Comparison of ENCODE assay signal across 9 cellular contexts in the genomic region with DNA sequence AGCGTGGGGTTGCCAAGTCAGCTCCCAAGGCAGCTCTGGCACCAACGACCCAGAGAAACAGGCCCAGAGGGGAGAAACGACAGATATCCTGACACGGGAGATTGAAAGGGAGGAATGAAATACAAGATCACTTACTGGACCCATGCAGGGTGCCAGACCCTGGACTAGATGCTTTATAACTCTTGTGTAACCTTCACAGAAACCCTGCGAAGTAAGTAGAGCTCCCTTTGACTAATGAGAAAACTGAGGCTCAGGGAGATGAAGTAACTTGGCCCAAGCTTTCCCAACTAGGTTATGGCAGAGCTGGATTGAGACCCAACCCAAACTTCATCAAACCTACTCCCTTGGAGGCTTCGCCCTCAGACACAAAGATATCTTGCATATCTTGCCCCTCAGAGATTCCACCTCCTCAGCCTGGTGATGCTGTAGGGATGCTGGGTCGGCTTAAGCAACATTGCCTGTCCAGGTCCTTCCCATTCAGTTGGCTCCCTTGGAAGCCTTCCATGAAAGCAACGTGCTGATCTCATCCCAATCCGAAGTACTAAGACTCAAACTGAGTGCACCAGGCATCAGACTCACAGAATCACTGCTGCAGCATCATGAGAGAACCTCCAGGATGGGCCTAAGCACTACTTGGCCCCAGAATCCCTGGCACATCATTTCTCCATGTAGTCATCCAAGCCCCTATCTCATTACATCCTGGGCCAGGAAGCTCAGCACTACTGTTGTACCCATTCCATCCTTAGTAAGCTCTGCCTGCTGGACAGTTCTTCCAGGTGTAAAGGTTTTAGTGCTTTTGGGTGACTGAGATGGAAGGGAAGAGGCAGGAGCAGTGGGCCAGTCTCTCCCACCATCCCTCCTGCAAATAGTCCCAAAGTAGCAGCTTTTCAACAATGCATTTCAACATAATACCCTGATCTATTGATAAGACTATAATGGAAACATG. TPM values are rescaled to one million over a fixed set of nuclear protein-coding genes. Genes with fewer than 3 reads are reported as not detected.
A peak's percentile ranks its signal among the peaks of the same experiment; 100 is the strongest.
DNase-seq lines count a peak whose midpoint lies in the region; ATAC-seq and TF ChIP-seq lines count a peak whose summit lies in the region.
"Had no signal": no experiment of that assay in that cellular context is flagged by ENCODE, and none has a peak within 500 bp of the region (broad histone marks: within the 10 kb centered on the region; RNA-seq: fewer than 3 reads in every experiment).

No MANE protein-coding gene starts in this region.

- DNase-seq in heart left ventricle (no peak), Right ventricle myocardium superior (no peak), body of pancreas (no peak), mesendoderm (peak; percentile 27), aorta (peak in 1 of 2 donors; percentile 12)

- no peak for TF ChIP-seq CTCF in heart left ventricle (IDR thresholded peaks at IDR 0.05)
- no peak for TF ChIP-seq CTCF in body of pancreas (IDR thresholded peaks at IDR 0.05)

- no peak overlapping the region for H3K27ac ChIP-seq in heart left ventricle
- peak overlapping the region in 3 of 4 donors; percentile 62 to 80 (median 63) for H3K27ac ChIP-seq in body of pancreas
- H3K27ac ChIP-seq in mesendoderm (ENCODE audit: low read depth, low read length), result no peak overlapping the region
- H3K27ac ChIP-seq in aorta (ENCODE audit: low read depth in 1 of 2, low read length in 2 of 2), result no peak overlapping the region

- no peak overlapping the region for H2BK15ac ChIP-seq in mesendoderm (replicated peaks; ENCODE audit: low read depth)

- H3K79me2 ChIP-seq in mesendoderm (ENCODE audit: control insufficient read depth, insufficient read depth, low read length), result peaks cover 1% of the 10 kb centered on the region

- peak overlapping the region; percentile 2 for H4K5ac ChIP-seq in mesendoderm (ENCODE audit: low read length)

- peaks cover 2% of the 10 kb centered on the region for H3K79me1 ChIP-seq in mesendoderm (ENCODE audit: low read length)

- peak overlapping the region; percentile 33 for H3K18ac ChIP-seq in mesendoderm (ENCODE audit: low read length)

- H3K56ac ChIP-seq in mesendoderm (ENCODE audit: low read length), result peak overlapping the region; percentile 84

- H3K4ac ChIP-seq in mesendoderm (ENCODE audit: low read depth, low read length), result no peak overlapping the region

- no peak overlapping the region for H2BK120ac ChIP-seq in mesendoderm (ENCODE audit: low read depth, low read length)

- H3K9ac ChIP-seq in mesendoderm (ENCODE audit: low read length), result peak overlapping the region; percentile 79

- peak overlapping the region; percentile 90 for H3K4me2 ChIP-seq in mesendoderm (ENCODE audit: low read length)

- no peak for ATAC-seq in heart left ventricle
- ATAC-seq in Right ventricle myocardium superior (ENCODE audit: poor library complexity), result no peak
- ATAC-seq in body of pancreas, result no peak
- peak; percentile 16 for ATAC-seq in aorta (ENCODE audit: low FRiP score)
- ATAC-seq in HG03139 (IDR thresholded peaks at IDR 0.05; ENCODE audit: unreplicated experiment), result no peak
- no peak for ATAC-seq in GM21786 (IDR thresholded peaks at IDR 0.05; ENCODE audit: unreplicated experiment)
- ATAC-seq in HG03571 (IDR thresholded peaks at IDR 0.05; ENCODE audit: unreplicated experiment), result no peak

- H3K4me1 ChIP-seq in heart left ventricle (peaks cover 0 to 16% (median 10%) of the 10 kb centered on the region in 12 donors), body of pancreas (peaks cover 26% of the 10 kb centered on the region), mesendoderm (ENCODE audit: control insufficient read depth, low read depth, low read length) (peaks cover 6% of the 10 kb centered on the region), aorta (ENCODE audit: control insufficient read depth in 1 of 2, insufficient read depth in 2 of 2, low read length in 2 of 2) (no peaks in the 10 kb centered on the region)

- TF ChIP-seq POLR2A in heart left ventricle (IDR thresholded peaks at IDR 0.05) (no peak), body of pancreas (IDR thresholded peaks at IDR 0.05) (no peak)

- peak overlapping the region; percentile 74 for H3K23ac ChIP-seq in mesendoderm (ENCODE audit: low read length)

- H3K9me3 ChIP-seq in heart left ventricle, result no peaks in the 10 kb centered on the region
- H3K9me3 ChIP-seq in body of pancreas, result no peaks in the 10 kb centered on the region
- no peaks in the 10 kb centered on the region for H3K9me3 ChIP-seq in aorta (ENCODE audit: control insufficient read depth, low read length)

- peak overlapping the region; percentile 51 for H2AK5ac ChIP-seq in mesendoderm (ENCODE audit: low read length)

- intact Hi-C loops in heart left ventricle (cut with DNase I), result loop anchor here in 8 of 10 donors (2.0 to 10.0 kb wide), 4 partner anchors 142 to 149 kb away; partner anchors contain the start of gene FCRL6 (in 2 of the 8)
- intact Hi-C loops in Right ventricle myocardium superior (cut with DNase I), result loop anchor here (5.0 kb wide), 1 partner anchor 149 kb away; no protein-coding TSS in a partner anchor
- intact Hi-C loops in body of pancreas (cut with DNase I), result no loop called here
- intact Hi-C loops in aorta (cut with DNase I), result loop anchor here in 1 of 2 donors (5.0 kb wide), 1 partner anchor 56 kb away; no protein-coding TSS in a partner anchor

- H3K4me3 ChIP-seq in heart left ventricle (peak overlapping the region in 9 of 12 donors; percentile 15 to 58 (median 46)), body of pancreas (no peak overlapping the region), mesendoderm (ENCODE audit: low read length) (no peak overlapping the region), aorta (ENCODE audit: low read length in 2 of 2) (no peak overlapping the region)

- H4K8ac ChIP-seq in mesendoderm (ENCODE audit: low read depth, low read length), result no peak overlapping the region

- H3K27me3 ChIP-seq in heart left ventricle (peaks cover 0 to 23% (median 0%) of the 10 kb centered on the region in 9 donors), body of pancreas (no peaks in the 10 kb centered on the region), mesendoderm (ENCODE audit: insufficient read depth, low read length, poor library complexity) (no peaks in the 10 kb centered on the region), aorta (ENCODE audit: control insufficient read depth in 1 of 2, insufficient read depth in 2 of 2, low read length in 1 of 2) (no peaks in the 10 kb centered on the region)

- WGBS in heart left ventricle, 4 donors, result 48 to 54% (median 51%) methylated on average over 9 of the region's 9 CpGs
- WGBS in body of pancreas, 2 donors, result 16 to 43% methylated on average over 5 to 9 of the region's 9 CpGs
- WGBS in mesendoderm (ENCODE audit: extremely low coverage, insufficient coverage, low lambda C conversion rate), result no CpG with 5 or more reads among the region's 9 CpGs
- 42 to 43% methylated on average over 9 of the region's 9 CpGs for WGBS in aorta, 2 donors

- H3K36me3 ChIP-seq in heart left ventricle (no peaks in the 10 kb centered on the region), body of pancreas (replicated peaks in 1 of 2; ENCODE audit: insufficient read depth in 1 of 2, low read depth in 2 of 2) (no peaks in the 10 kb centered on the region), mesendoderm (ENCODE audit: control insufficient read depth, insufficient read depth, low read length) (no peaks in the 10 kb centered on the region), aorta (ENCODE audit: control insufficient read depth in 1 of 2, insufficient read depth in 2 of 2, low read length in 1 of 2) (no peaks in the 10 kb centered on the region)

- peak overlapping the region; percentile 54 for H2BK5ac ChIP-seq in mesendoderm (ENCODE audit: low read length)

RNA-seq across cellular contexts. Expression of gene IGSF9, which starts 1.1 kb away (rescaled TPM):
- total RNA-seq in heart left ventricle, result 1 to 10 TPM in 1 of 9 donors, under 1 TPM in 3, not detected in 5; 0.10 to 4.8 (median 0.12) TPM
- under 1 TPM in 1 of 2 donors, not detected in 1; 0.06 TPM for polyA plus RNA-seq in heart left ventricle
- 0.30 TPM for total RNA-seq in Right ventricle myocardium superior
- total RNA-seq in body of pancreas, result 1 to 10 TPM; 2.3 to 4.9 TPM
- polyA plus RNA-seq in mesendoderm (2013, experiment 1 of 2), result 10.4 TPM
- polyA plus RNA-seq in mesendoderm (2013, experiment 2 of 2), result 10.1 TPM
- total RNA-seq in aorta, result under 1 TPM in 1 of 2 donors, not detected in 1; 0.30 TPM
- 1 to 10 TPM in 1 of 2 donors, under 1 TPM in 1; 0.05 to 1.0 TPM for polyA plus RNA-seq in aorta
- total RNA-seq: RPMI7951 had no signal

RNA-seq across cellular contexts. Expression of gene SLAMF9, which starts 7.5 kb away (rescaled TPM):
- total RNA-seq in heart left ventricle (under 1 TPM in 1 of 9 donors, not detected in 8; 0.88 TPM), Right ventricle myocardium superior (not detected), body of pancreas (not detected), aorta (not detected)
- polyA plus RNA-seq in heart left ventricle (under 1 TPM in 1 of 2 donors, not detected in 1; 0.24 TPM), aorta (not detected)
- polyA plus RNA-seq in mesendoderm (2013, experiment 1 of 2), result 0.07 TPM
- polyA plus RNA-seq in mesendoderm (2013, experiment 2 of 2), result not detected

RNA-seq across cellular contexts. Expression of gene TAGLN2, which starts 21.2 kb away (rescaled TPM):
- total RNA-seq in heart left ventricle (100 to 1,000 TPM in 5 of 9 donors, 10 to 100 TPM in 4; 84.3 to 246 (median 131) TPM), Right ventricle myocardium superior (116 TPM), body of pancreas (100 to 1,000 TPM in 1 of 2 donors, 10 to 100 TPM in 1; 63.0 to 118 TPM), aorta (100 to 1,000 TPM; 316 to 350 TPM)
- polyA plus RNA-seq in heart left ventricle (100 to 1,000 TPM; 113 to 226 TPM), aorta (100 to 1,000 TPM; 349 to 383 TPM)
- 155 TPM for polyA plus RNA-seq in mesendoderm (2013, experiment 1 of 2)
- 159 TPM for polyA plus RNA-seq in mesendoderm (2013, experiment 2 of 2)

RNA-seq across cellular contexts. Expression of gene CFAP45, which starts 46.5 kb away (rescaled TPM):
- 1 to 10 TPM in 1 of 9 donors, under 1 TPM in 6, not detected in 2; 0.31 to 1.8 (median 0.62) TPM for total RNA-seq in heart left ventricle
- 1 to 10 TPM in 1 of 2 donors, under 1 TPM in 1; 0.29 to 1.3 TPM for polyA plus RNA-seq in heart left ventricle
- total RNA-seq in Right ventricle myocardium superior, result 1.2 TPM
- not detected for total RNA-seq in body of pancreas
- 0.51 TPM for polyA plus RNA-seq in mesendoderm (2013, experiment 1 of 2)
- 0.60 TPM for polyA plus RNA-seq in mesendoderm (2013, experiment 2 of 2)
- 1 to 10 TPM; 2.5 to 2.7 TPM for total RNA-seq in aorta
- 1 to 10 TPM in 1 of 2 donors, not detected in 1; 2.7 TPM for polyA plus RNA-seq in aorta

Comparison
In these comparisons a context has a peak if more than half of its experiments do, and no peak if none do; other contexts are left out.
1. H3K27ac ChIP-seq: peak in body of pancreas (3 of 4); none in heart left ventricle (0 of 12), mesendoderm (single experiment) and aorta (0 of 2).
2. H3K4me3 ChIP-seq: peak in heart left ventricle (9 of 12); none in body of pancreas (0 of 2), mesendoderm (single experiment) and aorta (0 of 2).